ENCODE assay signal across 8 cellular contexts in the genomic region with DNA sequence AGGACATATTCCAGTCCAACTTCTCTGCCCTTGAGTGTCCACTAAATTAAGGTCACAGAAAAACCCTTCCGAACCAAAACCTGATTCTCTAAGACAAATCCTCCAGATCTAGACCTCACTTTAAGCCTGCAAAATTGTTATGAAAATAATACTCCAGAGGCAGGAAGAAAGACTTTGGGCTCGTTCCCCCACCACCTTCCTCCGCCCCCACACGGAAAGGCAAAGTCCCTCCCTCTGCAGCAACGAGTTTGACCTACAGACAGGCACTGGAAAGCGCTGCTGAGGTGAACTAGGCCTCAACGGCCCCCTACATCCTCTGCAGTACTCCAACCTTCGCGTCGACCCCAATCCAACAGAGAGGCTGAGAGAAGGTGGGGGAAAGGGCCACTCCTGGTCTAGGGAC. TPM values are rescaled to one million over a fixed set of nuclear protein-coding genes. Genes with fewer than 3 reads are reported as not detected.
DNase-seq lines count a peak whose midpoint lies in the region; ATAC-seq and TF ChIP-seq lines count a peak whose summit lies in the region.

No MANE protein-coding gene starts in this region.

- peak overlapping the region; percentile 69 to 96 (median 89) for H3K4me3 ChIP-seq in heart right ventricle

- peaks cover 0 to 51% (median 32%) of the 10 kb centered on the region in 9 donors for H3K4me1 ChIP-seq in heart right ventricle

- no peak for TF ChIP-seq CTCF in heart right ventricle (IDR thresholded peaks at IDR 0.05)

- H3K27ac Mint-ChIP-seq in activated naive CD8-positive, alpha-beta T cell treated with anti-CD3 and anti-CD28 coated beads for 36 hours: peak overlapping the region; percentile 97

- peaks cover 3% of the 10 kb centered on the region for H3K9me3 Mint-ChIP-seq in activated naive CD8-positive, alpha-beta T cell treated with anti-CD3 and anti-CD28 coated beads for 36 hours

- WGBS in heart right ventricle, 2 donors: 5 to 6% methylated on average over 10 of the region's 10 CpGs

- peak overlapping the region; percentile 96 for H3K4me3 Mint-ChIP-seq in activated naive CD8-positive, alpha-beta T cell treated with anti-CD3 and anti-CD28 coated beads for 36 hours

- H3K27ac ChIP-seq in heart right ventricle: peak overlapping the region; percentile 94 to 98 (median 97)

- H3K27me3 Mint-ChIP-seq in activated naive CD8-positive, alpha-beta T cell treated with anti-CD3 and anti-CD28 coated beads for 36 hours: no peaks in the 10 kb centered on the region

- ATAC-seq in GM19035 (IDR thresholded peaks at IDR 0.05; ENCODE audit: unreplicated experiment) (peak; percentile 43), HG03196 (IDR thresholded peaks at IDR 0.05; ENCODE audit: unreplicated experiment) (peak; percentile 54), heart right ventricle (peak; percentile 73 to 92 (median 84))

- DNase-seq in Ammon's horn (ENCODE audit: low spot score) (peak; percentile 42), RKO (ENCODE audit: low spot score) (peak; percentile 73), heart right ventricle (peak; percentile 20 to 62), putamen (ENCODE audit: low spot score) (peak; percentile 29), mucosa of gallbladder (ENCODE audit: low spot score) (no peak)
- DNase-seq in activated naive CD8-positive, alpha-beta T cell treated with anti-CD3 and anti-CD28 coated beads for 36 hours: peak; percentile 69

- intact Hi-C loops in heart right ventricle (cut with DNase I): loop anchor here in 3 of 10 donors (5.0 to 10.0 kb wide), 3 partner anchors 58 to 68 kb away; no protein-coding TSS in a partner anchor

- H3K36me3 ChIP-seq in heart right ventricle: peaks cover 0 to 46% (median 29%) of the 10 kb centered on the region in 9 donors

- no peaks in the 10 kb centered on the region for H3K9me3 ChIP-seq in heart right ventricle

- no peaks in the 10 kb centered on the region for H3K27me3 ChIP-seq in heart right ventricle

- peaks cover 31% of the 10 kb centered on the region for H3K4me1 Mint-ChIP-seq in activated naive CD8-positive, alpha-beta T cell treated with anti-CD3 and anti-CD28 coated beads for 36 hours

- peaks cover 44% of the 10 kb centered on the region for H3K36me3 Mint-ChIP-seq in activated naive CD8-positive, alpha-beta T cell treated with anti-CD3 and anti-CD28 coated beads for 36 hours

RNA-seq across cellular contexts. Expression of a gene that starts 0.8 kb away (rescaled TPM):
- total RNA-seq in activated naive CD8-positive, alpha-beta T cell treated with anti-CD3 and anti-CD28 coated beads for 36 hours: 100 to 1,000 TPM; 472 to 484 TPM
- total RNA-seq in heart right ventricle (1,000 to 10,000 TPM in 9 of 10 donors, 100 to 1,000 TPM in 1; 813 to 1,522 (median 1,119) TPM), mucosa of gallbladder (189 TPM)
- polyA plus RNA-seq in heart right ventricle: 1,000 to 10,000 TPM in 1 of 2 donors, 100 to 1,000 TPM in 1; 357 to 1,442 TPM

RNA-seq across cellular contexts. Expression of a gene that starts 12.7 kb away (rescaled TPM):
- 10 to 100 TPM; 43.1 to 44.5 TPM for total RNA-seq in activated naive CD8-positive, alpha-beta T cell treated with anti-CD3 and anti-CD28 coated beads for 36 hours
- 10 to 100 TPM; 23.3 to 39.8 (median 29.9) TPM for total RNA-seq in heart right ventricle
- polyA plus RNA-seq in heart right ventricle: 10 to 100 TPM in 1 of 2 donors, 1 to 10 TPM in 1; 7.8 to 26.3 TPM
- 57.9 TPM for total RNA-seq in mucosa of gallbladder
